8 cellular contexts compared by ENCODE assay signal in genomic region chr18:75208055-75208835, GRCh38. TPM values are rescaled to one million over a fixed set of nuclear protein-coding genes. Genes with fewer than 3 reads are reported as not detected.
DNase-seq lines count a peak whose midpoint lies in the region; ATAC-seq and TF ChIP-seq lines count a peak whose summit lies in the region.

No MANE protein-coding gene starts in this region.

- peak overlapping the region; percentile 91 to 100 (median 98) for H3K4me2 ChIP-seq in BLaER1 treated with 17β-estradiol and CSF1 and Interleukin-3, amounts not matched to agents 10 nM and 100 nM

- peaks cover 36 to 50% (median 48%) of the 10 kb centered on the region in 11 experiments for H3K27me3 ChIP-seq in BLaER1 treated with 17β-estradiol and CSF1 and Interleukin-3, amounts not matched to agents 10 nM and 100 nM
- no peaks in the 10 kb centered on the region for H3K27me3 ChIP-seq in RWPE2 (ENCODE audit: insufficient read depth, poor library complexity, severe bottlenecking)

- no peaks in the 10 kb centered on the region for H3K9me3 ChIP-seq in BLaER1 treated with 17β-estradiol and CSF1 and Interleukin-3, amounts not matched to agents 10 nM and 100 nM (replicated peaks in 1 of 11)
- H3K9me3 ChIP-seq in RWPE2 (ENCODE audit: severe bottlenecking), result no peaks in the 10 kb centered on the region

- H3K4me3 ChIP-seq in BLaER1 treated with 17β-estradiol and CSF1 and Interleukin-3, amounts not matched to agents 10 nM and 100 nM, result peak overlapping the region; percentile 79 to 97 (median 92)
- H3K4me3 ChIP-seq in RWPE2 (ENCODE audit: severe bottlenecking), result peak overlapping the region; percentile 96

- DNase-seq in HT1080 (ENCODE audit: low read depth) (peak; percentile 47), RWPE2 (ENCODE audit: low spot score) (no peak), Right ventricle myocardium superior (peak; percentile 74), posterior vena cava (ENCODE audit: low spot score) (peak; percentile 88), pons (ENCODE audit: low spot score) (no peak)

- H3K36me3 Mint-ChIP-seq in activated naive CD4-positive, alpha-beta T cell treated with anti-CD3 and anti-CD28 coated beads, Interleukin-2, amount 50 U/mL, for 24 hours, result no peaks in the 10 kb centered on the region

- H3K9me3 Mint-ChIP-seq in activated naive CD4-positive, alpha-beta T cell treated with anti-CD3 and anti-CD28 coated beads, Interleukin-2, amount 50 U/mL, for 24 hours, result no peaks in the 10 kb centered on the region

- H3K27ac ChIP-seq in BLaER1 treated with 17β-estradiol and CSF1 and Interleukin-3, amounts not matched to agents 10 nM and 100 nM, result peak overlapping the region; percentile 88 to 99 (median 95)
- H3K27ac ChIP-seq in RWPE2 (ENCODE audit: poor library complexity, severe bottlenecking), result peak overlapping the region; percentile 96

- peak overlapping the region; percentile 91 to 98 (median 96) for H3K9ac ChIP-seq in BLaER1 treated with 17β-estradiol and CSF1 and Interleukin-3, amounts not matched to agents 10 nM and 100 nM

- TF ChIP-seq CTCF in RWPE2 (IDR thresholded peaks at IDR 0.05; ENCODE audit: poor library complexity, severe bottlenecking), result no peak

- H3K4me3 Mint-ChIP-seq in activated naive CD4-positive, alpha-beta T cell treated with anti-CD3 and anti-CD28 coated beads, Interleukin-2, amount 50 U/mL, for 24 hours, result peak overlapping the region; percentile 93

- peaks cover 62% of the 10 kb centered on the region for H3K4me1 Mint-ChIP-seq in activated naive CD4-positive, alpha-beta T cell treated with anti-CD3 and anti-CD28 coated beads, Interleukin-2, amount 50 U/mL, for 24 hours

- peaks cover 52 to 59% (median 55%) of the 10 kb centered on the region in 10 experiments for H3K4me1 ChIP-seq in BLaER1 treated with 17β-estradiol and CSF1 and Interleukin-3, amounts not matched to agents 10 nM and 100 nM
- H3K4me1 ChIP-seq in RWPE2 (ENCODE audit: insufficient read depth, poor library complexity, severe bottlenecking), result peaks cover 23% of the 10 kb centered on the region

- peak; percentile 6 for ATAC-seq in GM19438 (IDR thresholded peaks at IDR 0.05; ENCODE audit: low read depth, unreplicated experiment)
- peak; percentile 2 for ATAC-seq in RWPE2 (ENCODE audit: low read depth)
- ATAC-seq in Right ventricle myocardium superior (ENCODE audit: poor library complexity), result peak; percentile 16

- no peaks in the 10 kb centered on the region for H3K27me3 Mint-ChIP-seq in activated naive CD4-positive, alpha-beta T cell treated with anti-CD3 and anti-CD28 coated beads, Interleukin-2, amount 50 U/mL, for 24 hours

- peak overlapping the region; percentile 92 for H3K27ac Mint-ChIP-seq in activated naive CD4-positive, alpha-beta T cell treated with anti-CD3 and anti-CD28 coated beads, Interleukin-2, amount 50 U/mL, for 24 hours

- intact Hi-C loops in Right ventricle myocardium superior (cut with DNase I), result no loop called here
- intact Hi-C loops in posterior vena cava (cut with DNase I), result loop anchor here in 1 of 2 donors (10.0 kb wide), 1 partner anchor 247 kb away; no protein-coding TSS in a partner anchor

- peaks cover 0 to 14% (median 0%) of the 10 kb centered on the region in 11 experiments; a peak in 7 of 22 replicates for H3K36me3 ChIP-seq in BLaER1 treated with 17β-estradiol and CSF1 and Interleukin-3, amounts not matched to agents 10 nM and 100 nM
- H3K36me3 ChIP-seq in RWPE2 (ENCODE audit: low read depth), result no peaks in the 10 kb centered on the region

- H4K20me1 ChIP-seq in BLaER1 treated with 17β-estradiol and CSF1 and Interleukin-3, amounts not matched to agents 10 nM and 100 nM, result peaks cover 49 to 65% (median 59%) of the 10 kb centered on the region in 11 experiments

RNA-seq across cellular contexts. Expression of gene PTGR3, which starts 0.7 kb away (rescaled TPM):
- total RNA-seq in HT1080 (2014; rRNA removed; shearing (Covaris generic)), result 20.3 and 24.0 TPM in 2 replicates
- 35.6 and 43.9 TPM in 2 replicates for polyA plus RNA-seq in HT1080 (2015; cell fraction: cytosol; rRNA removed)
- polyA plus RNA-seq in HT1080 (2015; cell fraction: nucleus; rRNA removed), result 29.7 and 33.4 TPM in 2 replicates
- total RNA-seq in Right ventricle myocardium superior (81.5 TPM), posterior vena cava (10 to 100 TPM; 13.7 to 15.8 TPM)

RNA-seq across cellular contexts. Expression of gene TSHZ1, which starts 2.4 kb away (rescaled TPM):
- total RNA-seq in HT1080 (2014; rRNA removed; shearing (Covaris generic)), result 9.4 and 11.8 TPM in 2 replicates
- polyA plus RNA-seq in HT1080 (2015; cell fraction: cytosol; rRNA removed), result 8.7 and 10.3 TPM in 2 replicates
- 5.9 and 8.1 TPM in 2 replicates for polyA plus RNA-seq in HT1080 (2015; cell fraction: nucleus; rRNA removed)
- total RNA-seq in Right ventricle myocardium superior (24.0 TPM), posterior vena cava (10 to 100 TPM; 18.5 to 19.0 TPM)

Comparison
In these comparisons a context has a peak if more than half of its experiments do, and no peak if none do; other contexts are left out.
1. DNase-seq: peak in HT1080 (single experiment), Right ventricle myocardium superior (single experiment) and posterior vena cava (single experiment); none in RWPE2 (single experiment) and pons (single experiment).
2. Peak in every context shown above with its lines, with median percentiles within 50 percentile points of each other: ATAC-seq.